ENCODE assay signal across 17 cellular contexts in the genomic region with DNA sequence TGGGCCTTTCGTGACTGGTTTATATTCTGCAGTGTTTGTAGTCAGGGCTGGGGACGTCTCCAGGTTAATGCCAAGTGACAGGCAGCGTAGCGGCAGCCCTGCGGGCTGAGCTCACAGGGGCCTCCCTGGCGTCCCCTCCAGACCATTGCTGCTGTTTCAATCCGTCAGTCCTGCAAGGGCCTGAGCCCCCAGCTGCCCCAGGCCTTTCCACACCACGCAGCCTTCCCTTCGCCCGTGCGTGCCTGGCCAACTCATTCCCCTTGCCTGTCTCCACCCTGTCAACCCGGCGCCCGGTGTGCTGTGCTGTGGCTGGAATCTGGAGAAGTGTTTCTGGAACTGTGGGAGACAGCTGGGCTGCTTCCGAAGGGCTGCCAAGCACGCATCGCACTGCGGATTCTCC. TPM values are rescaled to one million over a fixed set of nuclear protein-coding genes. Genes with fewer than 3 reads are reported as not detected.
DNase-seq lines count a peak whose midpoint lies in the region; ATAC-seq, FAIRE-seq and TF ChIP-seq lines count a peak whose summit lies in the region.
"Had no signal": no experiment of that assay in that cellular context is flagged by ENCODE, and none has a peak within 500 bp of the region (broad histone marks: within the 10 kb centered on the region; RNA-seq: fewer than 3 reads in every experiment).

No MANE protein-coding gene starts in this region.

- no peak for TF ChIP-seq CTCF in HepG2 (CRISPR knock-in tag; IDR thresholded peaks at IDR 0.05)
- no peak for TF ChIP-seq CTCF in right lobe of liver (IDR thresholded peaks at IDR 0.05)
- no peak for TF ChIP-seq CTCF in endodermal cell (conservative IDR thresholded peaks at IDR 0.05)

- intact Hi-C loops in HepG2 (cut with micrococcal nuclease; ENCODE audit: unreplicated experiment): no loop called here
- intact Hi-C loops in right lobe of liver (cut with DNase I): no loop called here

- no peaks in the 10 kb centered on the region for H3K9me3 Mint-ChIP-seq in endodermal cell
- H3K9me3 Mint-ChIP-seq: CD4-positive, CD25-positive, alpha-beta regulatory T cell had no signal

- in situ Hi-C loops in HepG2 (cut with HindIII; ENCODE audit: extremely low pct_ligation_motif_present, low pct_unique_long_range_greater_than_20kb): no loop called here

- TF ChIP-seq EP300 in HepG2 (IDR thresholded peaks at IDR 0.05; ENCODE audit: low read depth in 2 of 2, low read length in 2 of 2): no peak
- TF ChIP-seq EP300 in HepG2 (CRISPR knock-in tag; IDR thresholded peaks at IDR 0.05; ENCODE audit: borderline replicate concordance): no peak

- peaks cover 12% of the 10 kb centered on the region for H3K27me3 Mint-ChIP-seq in endodermal cell (ENCODE audit: insufficient read depth)

- no peak overlapping the region for H2AFZ ChIP-seq in HepG2 (ENCODE audit: low read length)

- peaks cover 3% of the 10 kb centered on the region; the same call in 1 of the 2 replicates for H4K20me1 ChIP-seq in HepG2 (ENCODE audit: insufficient read depth, low read length)

- no peaks in the 10 kb centered on the region for H3K79me2 ChIP-seq in HepG2 (ENCODE audit: insufficient read depth, low read length)

- no peak overlapping the region for H3K4me2 ChIP-seq in HepG2 (ENCODE audit: low read depth, low read length)
- H3K4me2 ChIP-seq: BLaER1 treated with 17β-estradiol and CSF1 and Interleukin-3, amounts not matched to agents 10 nM and 100 nM had no signal

- DNase-seq in HepG2 (ENCODE audit: low spot score) (no peak), right lobe of liver (no peak), SJCRH30 (no peak), endodermal cell (no peak), retina (peak; percentile 85), erythroblast (lab: John Stamatoyannopoulos, UW) (no peak), cerebellum (ENCODE audit: low spot score) (no peak), Kasumi-1 (lab: John Stamatoyannopoulos, UW) (no peak)
- DNase-seq: ACHN; Calu3; CD4-positive, CD25-positive, alpha-beta regulatory T cell; DMS 273 treated with DMSO at 0.1 percent for 48 hours had no signal

- no peaks in the 10 kb centered on the region for H3K36me3 ChIP-seq in HepG2 (replicated peaks in 1 of 2; ENCODE audit: control insufficient read depth in 1 of 2, insufficient read depth in 2 of 2, low read length in 2 of 2)
- H3K36me3 ChIP-seq in right lobe of liver: no peaks in the 10 kb centered on the region
- no peaks in the 10 kb centered on the region for H3K36me3 ChIP-seq in SJCRH30
- H3K36me3 ChIP-seq in endodermal cell (ENCODE audit: control insufficient read depth, insufficient read depth, low read length): no peaks in the 10 kb centered on the region
- H3K36me3 ChIP-seq: BLaER1 treated with 17β-estradiol and CSF1 and Interleukin-3, amounts not matched to agents 10 nM and 100 nM had no signal

- H3K36me3 Mint-ChIP-seq in endodermal cell (ENCODE audit: low read depth): no peaks in the 10 kb centered on the region
- H3K36me3 Mint-ChIP-seq: CD4-positive, CD25-positive, alpha-beta regulatory T cell had no signal

- H3K27me3 ChIP-seq in HepG2 (ENCODE audit: control insufficient read depth in 1 of 2, insufficient read depth in 2 of 2, low read length in 2 of 2) (peaks cover 59 to 92% of the 10 kb centered on the region in 2 experiments; a peak in 4 of 5 replicates), right lobe of liver (no peaks in the 10 kb centered on the region), SJCRH30 (no peaks in the 10 kb centered on the region; the same call in 1 of the 2 replicates), endodermal cell (ENCODE audit: control insufficient read depth, insufficient read depth, low read length, poor library complexity, severe bottlenecking) (peaks cover 27% of the 10 kb centered on the region)

- no peak overlapping the region for H3K27ac Mint-ChIP-seq in endodermal cell
- H3K27ac Mint-ChIP-seq: CD4-positive, CD25-positive, alpha-beta regulatory T cell had no signal

- CTCF ChIA-PET in HepG2 (lab: Yijun Ruan, JAX; ENCODE audit: low intra/inter-chr PET ratio, low total read pairs): no interaction called here

- H3K9me3 ChIP-seq in HepG2 (ENCODE audit: low read length) (no peaks in the 10 kb centered on the region), right lobe of liver (no peaks in the 10 kb centered on the region), SJCRH30 (replicated peaks) (no peaks in the 10 kb centered on the region), endodermal cell (ENCODE audit: control insufficient read depth, low read length) (no peaks in the 10 kb centered on the region)
- H3K9me3 ChIP-seq: BLaER1 treated with 17β-estradiol and CSF1 and Interleukin-3, amounts not matched to agents 10 nM and 100 nM had no signal

- H3K4me1 Mint-ChIP-seq in endodermal cell: no peaks in the 10 kb centered on the region
- H3K4me1 Mint-ChIP-seq: CD4-positive, CD25-positive, alpha-beta regulatory T cell had no signal

- no peak for FAIRE-seq in HepG2 (lab: Jason Lieb, UNC)

- 41% methylated on average over 13 of the region's 18 CpGs for WGBS in HepG2 (ENCODE audit: low lambda C conversion rate)
- WGBS in right lobe of liver (ENCODE audit: insufficient coverage, low coverage, low lambda C conversion rate, missing lambda C conversion rate): 40% methylated on average over 1 of the region's 18 CpGs
- 82% methylated on average over 12 to 18 of the region's 18 CpGs for whole genome bisulfite sequencing in endodermal cell (ENCODE audit: insufficient coverage in 1 of 2, insufficient read length in 1 of 2), 2 experiments

- BruUV-seq in HepG2 (replicated peaks; lab: Mats Ljungman, UMichigan): no TSS peak

- H3K4me3 Mint-ChIP-seq in endodermal cell: no peak overlapping the region
- H3K4me3 Mint-ChIP-seq: CD4-positive, CD25-positive, alpha-beta regulatory T cell had no signal

- POLR2A ChIA-PET in HepG2 (lab: Yijun Ruan, JAX): no interaction called here

- no peak for TF ChIP-seq POLR2A in HepG2 (IDR thresholded peaks at IDR 0.05; ENCODE audit: insufficient read depth in 1 of 2, low read depth in 2 of 2, low read length in 2 of 2)
- no peak for TF ChIP-seq POLR2A in right lobe of liver (IDR thresholded peaks at IDR 0.05)
- TF ChIP-seq POLR2A in erythroblast (IDR thresholded peaks at IDR 0.05; ENCODE audit: low read length): no peak

- H3K4me3 ChIP-seq in HepG2 (replicated peaks in 1 of 3; ENCODE audit: insufficient read depth in 1 of 3, low read depth in 2 of 3, low read length in 3 of 3) (no peak overlapping the region), right lobe of liver (no peak overlapping the region), SJCRH30 (no peak overlapping the region), endodermal cell (ENCODE audit: low read length) (no peak overlapping the region)
- H3K4me3 ChIP-seq: BLaER1 treated with 17β-estradiol and CSF1 and Interleukin-3, amounts not matched to agents 10 nM and 100 nM had no signal

- no peaks in the 10 kb centered on the region for H3K4me1 ChIP-seq in HepG2 (ENCODE audit: insufficient read depth, low read length)
- no peaks in the 10 kb centered on the region for H3K4me1 ChIP-seq in right lobe of liver
- peaks cover 34% of the 10 kb centered on the region for H3K4me1 ChIP-seq in SJCRH30
- no peaks in the 10 kb centered on the region for H3K4me1 ChIP-seq in endodermal cell (ENCODE audit: control insufficient read depth, insufficient read depth, low read length)

- no peak overlapping the region for H3K27ac ChIP-seq in HepG2 (ENCODE audit: extremely low read length, insufficient read depth, low read length)
- no peak overlapping the region for H3K27ac ChIP-seq in right lobe of liver
- H3K27ac ChIP-seq in SJCRH30: peak overlapping the region; percentile 57; the same call in 1 of the 2 replicates
- peak overlapping the region; percentile 21 for H3K27ac ChIP-seq in endodermal cell (ENCODE audit: low read depth, low read length)
- H3K27ac ChIP-seq: BLaER1 treated with 17β-estradiol and CSF1 and Interleukin-3, amounts not matched to agents 10 nM and 100 nM had no signal

- TF ChIP-seq RAD21 in HepG2 (CRISPR knock-in tag; IDR thresholded peaks at IDR 0.05): no peak

- H3K9ac ChIP-seq in HepG2 (ENCODE audit: insufficient read depth, low read depth, low read length) (no peak overlapping the region), endodermal cell (ENCODE audit: extremely low read depth, low read length, poor library complexity, severe bottlenecking) (no peak overlapping the region)
- H3K9ac ChIP-seq: BLaER1 treated with 17β-estradiol and CSF1 and Interleukin-3, amounts not matched to agents 10 nM and 100 nM had no signal

- ATAC-seq in HepG2 (peak; percentile 9), right lobe of liver (no peak)

RNA-seq across cellular contexts. Expression of a gene that starts 11.9 kb away (rescaled TPM):
- not detected in 2 replicates for total RNA-seq in HepG2 (2016; rRNA removed; fragmentation: Illumina TruSeq; extraction: Trizol)
- not detected in 2 replicates for total RNA-seq in HepG2 (2016; cell fraction: cytosol; rRNA removed; fragmentation: Illumina TruSeq; extraction: Trizol; ENCODE audit: low read depth)
- total RNA-seq in HepG2 (2016; cell fraction: insoluble cytoplasmic fraction; rRNA removed; fragmentation: Illumina TruSeq; extraction: Trizol): not detected in 2 replicates
- not detected in 2 replicates for total RNA-seq in HepG2 (2016; cell fraction: membrane; rRNA removed; fragmentation: Illumina TruSeq; extraction: Trizol)
- total RNA-seq in HepG2 (2016; cell fraction: nucleus; rRNA removed; fragmentation: Illumina TruSeq; extraction: Trizol): not detected in 2 replicates
- polyA plus RNA-seq in HepG2 (2011; rRNA removed): not detected in 2 replicates
- not detected in 2 replicates for polyA plus RNA-seq in HepG2 (2011; cell fraction: cytosol; rRNA removed)
- not detected in 2 replicates for polyA plus RNA-seq in HepG2 (2011; cell fraction: nucleus; rRNA removed)
- polyA plus RNA-seq in HepG2 (2012): not detected in 2 replicates
- polyA plus RNA-seq in HepG2 (2016; cell fraction: cytosol; fragmentation: Illumina TruSeq; extraction: Trizol; ENCODE audit: low read depth): not detected in 2 replicates
- not detected in 2 replicates for polyA plus RNA-seq in HepG2 (2016; cell fraction: insoluble cytoplasmic fraction; fragmentation: Illumina TruSeq; extraction: Trizol; ENCODE audit: low read depth)
- not detected in 2 replicates for polyA plus RNA-seq in HepG2 (2016; cell fraction: membrane; fragmentation: Illumina TruSeq; extraction: Trizol; ENCODE audit: low read depth)
- polyA plus RNA-seq in HepG2 (2016; cell fraction: nucleus; fragmentation: Illumina TruSeq; extraction: Trizol; ENCODE audit: insufficient read depth, low read depth): not detected in 2 replicates
- polyA minus RNA-seq in HepG2 (2011; rRNA and poly(A)+ RNA removed; ENCODE audit: low replicate concordance): not detected in 2 replicates
- not detected in 2 replicates for polyA minus RNA-seq in HepG2 (2011; cell fraction: cytosol; rRNA and poly(A)+ RNA removed)
- not detected in 2 replicates for polyA minus RNA-seq in HepG2 (2011; cell fraction: nucleus; rRNA and poly(A)+ RNA removed)
- total RNA-seq in right lobe of liver: not detected
- total RNA-seq in SJCRH30 (2014; rRNA removed; shearing (Covaris generic)): not detected in 2 replicates
- total RNA-seq in endodermal cell: not detected
- polyA plus RNA-seq in endodermal cell (2013, experiment 1 of 2): 1.2 TPM
- 0.46 TPM for polyA plus RNA-seq in endodermal cell (2013, experiment 2 of 2)
- total RNA-seq in cerebellum: not detected
- total RNA-seq: A172; Calu3; CD4-positive, CD25-positive, alpha-beta regulatory T cell; Daoy; H4; HT-29 had no signal
- polyA plus RNA-seq: CD4-positive, CD25-positive, alpha-beta regulatory T cell had no signal

RNA-seq across cellular contexts. Expression of a gene that starts 42.3 kb away (rescaled TPM):
- 33.6 and 110 TPM in 2 replicates for total RNA-seq in HepG2 (2016; rRNA removed; fragmentation: Illumina TruSeq; extraction: Trizol)
- total RNA-seq in HepG2 (2016; cell fraction: cytosol; rRNA removed; fragmentation: Illumina TruSeq; extraction: Trizol; ENCODE audit: low read depth): 27.1 and 27.6 TPM in 2 replicates
- total RNA-seq in HepG2 (2016; cell fraction: insoluble cytoplasmic fraction; rRNA removed; fragmentation: Illumina TruSeq; extraction: Trizol): 25.3 and 116 TPM in 2 replicates
- 36.6 and 38.0 TPM in 2 replicates for total RNA-seq in HepG2 (2016; cell fraction: membrane; rRNA removed; fragmentation: Illumina TruSeq; extraction: Trizol)
- 145 and 168 TPM in 2 replicates for total RNA-seq in HepG2 (2016; cell fraction: nucleus; rRNA removed; fragmentation: Illumina TruSeq; extraction: Trizol)
- polyA plus RNA-seq in HepG2 (2011; rRNA removed): 191 and 280 TPM in 2 replicates
- polyA plus RNA-seq in HepG2 (2011; cell fraction: cytosol; rRNA removed): 57.2 and 94.5 TPM in 2 replicates
- 3,698 and 4,960 TPM in 2 replicates for polyA plus RNA-seq in HepG2 (2011; cell fraction: nucleus; rRNA removed)
- 173 and 220 TPM in 2 replicates for polyA plus RNA-seq in HepG2 (2012)
- polyA plus RNA-seq in HepG2 (2016; cell fraction: cytosol; fragmentation: Illumina TruSeq; extraction: Trizol; ENCODE audit: low read depth): 16.5 and 18.1 TPM in 2 replicates
- 36.5 and 42.6 TPM in 2 replicates for polyA plus RNA-seq in HepG2 (2016; cell fraction: insoluble cytoplasmic fraction; fragmentation: Illumina TruSeq; extraction: Trizol; ENCODE audit: low read depth)
- 30.7 and 32.6 TPM in 2 replicates for polyA plus RNA-seq in HepG2 (2016; cell fraction: membrane; fragmentation: Illumina TruSeq; extraction: Trizol; ENCODE audit: low read depth)
- polyA plus RNA-seq in HepG2 (2016; cell fraction: nucleus; fragmentation: Illumina TruSeq; extraction: Trizol; ENCODE audit: insufficient read depth, low read depth): 553 and 603 TPM in 2 replicates
- 0.07 and 195 TPM in 2 replicates for polyA minus RNA-seq in HepG2 (2011; rRNA and poly(A)+ RNA removed; ENCODE audit: low replicate concordance)
- polyA minus RNA-seq in HepG2 (2011; cell fraction: cytosol; rRNA and poly(A)+ RNA removed): 33.4 and 43.3 TPM in 2 replicates
- 176 and 196 TPM in 2 replicates for polyA minus RNA-seq in HepG2 (2011; cell fraction: nucleus; rRNA and poly(A)+ RNA removed)
- 10 to 100 TPM; 29.8 to 99.4 (median 54.1) TPM for total RNA-seq in right lobe of liver
- total RNA-seq in SJCRH30 (2014; rRNA removed; shearing (Covaris generic)): 1.1 and 2.1 TPM in 2 replicates
- total RNA-seq in endodermal cell: 10 to 100 TPM in 1 of 2 donors, 1 to 10 TPM in 1; 8.9 to 10.2 TPM
- polyA plus RNA-seq in endodermal cell (2013, experiment 1 of 2): 3.2 TPM
- 3.4 TPM for polyA plus RNA-seq in endodermal cell (2013, experiment 2 of 2)
- 0.36 TPM for total RNA-seq in cerebellum
- total RNA-seq: A172, H4 had no signal

RNA-seq across cellular contexts. Expression of a gene that starts 56.9 kb away (rescaled TPM):
- 59.8 and 74.4 TPM in 2 replicates for total RNA-seq in HepG2 (2016; rRNA removed; fragmentation: Illumina TruSeq; extraction: Trizol)
- 17.8 and 18.7 TPM in 2 replicates for total RNA-seq in HepG2 (2016; cell fraction: cytosol; rRNA removed; fragmentation: Illumina TruSeq; extraction: Trizol; ENCODE audit: low read depth)
- total RNA-seq in HepG2 (2016; cell fraction: insoluble cytoplasmic fraction; rRNA removed; fragmentation: Illumina TruSeq; extraction: Trizol): 60.3 and 68.0 TPM in 2 replicates
- 45.9 and 46.6 TPM in 2 replicates for total RNA-seq in HepG2 (2016; cell fraction: membrane; rRNA removed; fragmentation: Illumina TruSeq; extraction: Trizol)
- 35.6 and 42.8 TPM in 2 replicates for total RNA-seq in HepG2 (2016; cell fraction: nucleus; rRNA removed; fragmentation: Illumina TruSeq; extraction: Trizol)
- polyA plus RNA-seq in HepG2 (2011; rRNA removed): 39.0 and 39.6 TPM in 2 replicates
- 39.6 and 40.7 TPM in 2 replicates for polyA plus RNA-seq in HepG2 (2011; cell fraction: cytosol; rRNA removed)
- 23.9 and 26.9 TPM in 2 replicates for polyA plus RNA-seq in HepG2 (2011; cell fraction: nucleus; rRNA removed)
- polyA plus RNA-seq in HepG2 (2012): 36.8 and 46.0 TPM in 2 replicates
- 14.5 and 16.6 TPM in 2 replicates for polyA plus RNA-seq in HepG2 (2016; cell fraction: cytosol; fragmentation: Illumina TruSeq; extraction: Trizol; ENCODE audit: low read depth)
- polyA plus RNA-seq in HepG2 (2016; cell fraction: insoluble cytoplasmic fraction; fragmentation: Illumina TruSeq; extraction: Trizol; ENCODE audit: low read depth): 66.0 and 70.4 TPM in 2 replicates
- polyA plus RNA-seq in HepG2 (2016; cell fraction: membrane; fragmentation: Illumina TruSeq; extraction: Trizol; ENCODE audit: low read depth): 31.6 and 32.0 TPM in 2 replicates
- polyA plus RNA-seq in HepG2 (2016; cell fraction: nucleus; fragmentation: Illumina TruSeq; extraction: Trizol; ENCODE audit: insufficient read depth, low read depth): 58.8 and 62.9 TPM in 2 replicates
- polyA minus RNA-seq in HepG2 (2011; rRNA and poly(A)+ RNA removed; ENCODE audit: low replicate concordance): 30.6 and 61.9 TPM in 2 replicates
- polyA minus RNA-seq in HepG2 (2011; cell fraction: cytosol; rRNA and poly(A)+ RNA removed): 28.5 and 31.3 TPM in 2 replicates
- 27.2 and 34.4 TPM in 2 replicates for polyA minus RNA-seq in HepG2 (2011; cell fraction: nucleus; rRNA and poly(A)+ RNA removed)
- 10 to 100 TPM; 12.6 to 18.9 (median 15.1) TPM for total RNA-seq in right lobe of liver
- total RNA-seq in SJCRH30 (2014; rRNA removed; shearing (Covaris generic)): 109 and 117 TPM in 2 replicates
- 10 to 100 TPM; 51.5 to 52.1 TPM for total RNA-seq in endodermal cell
- polyA plus RNA-seq in endodermal cell (2013, experiment 1 of 2): 47.3 TPM
- 41.8 TPM for polyA plus RNA-seq in endodermal cell (2013, experiment 2 of 2)
- total RNA-seq in cerebellum: 34.3 TPM

Comparison
In these comparisons a context has a peak if more than half of its experiments do, and no peak if none do; other contexts are left out.
1. H3K27ac ChIP-seq: peak in SJCRH30 (single experiment) and endodermal cell (single experiment); none in HepG2 (single experiment) and right lobe of liver (0 of 3).